ENCODE assay signal across 19 cellular contexts in the genomic region with DNA sequence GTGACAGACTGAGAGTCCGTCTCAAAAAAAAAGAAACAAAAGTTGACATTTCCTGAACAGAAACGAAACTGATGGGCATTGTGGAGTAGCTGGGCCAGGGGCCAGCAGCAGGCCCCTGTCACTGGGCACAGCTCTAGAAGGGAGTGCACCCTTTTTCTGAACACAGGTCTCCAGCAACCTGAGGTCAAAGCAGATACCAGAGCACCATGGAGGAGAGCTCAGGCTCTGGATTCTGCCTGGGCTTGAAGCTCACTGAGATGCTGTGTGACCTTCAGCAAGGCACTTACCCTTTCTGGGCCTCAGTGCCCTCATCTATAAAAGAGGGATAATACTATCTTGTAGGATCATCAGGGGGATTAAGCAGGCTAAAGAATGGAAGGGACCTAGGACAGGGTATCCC. TPM values are rescaled to one million over a fixed set of nuclear protein-coding genes. Genes with fewer than 3 reads are reported as not detected.
A peak's percentile ranks its signal among the peaks of the same experiment; 100 is the strongest.
DNase-seq lines count a peak whose midpoint lies in the region; ATAC-seq and TF ChIP-seq lines count a peak whose summit lies in the region.
"Had no signal": no experiment of that assay in that cellular context is flagged by ENCODE, and none has a peak within 500 bp of the region (broad histone marks: within the 10 kb centered on the region; RNA-seq: fewer than 3 reads in every experiment).

No MANE protein-coding gene starts in this region.

- H3K4me3 Mint-ChIP-seq in activated CD4-positive, alpha-beta T cell treated with anti-CD3 and anti-CD28 coated beads, Interleukin-2, amount 10 ng/mL, durations not matched to agents 7 days and 5 days: peak overlapping the region; percentile 39
- H3K4me3 Mint-ChIP-seq in CD4-positive, alpha-beta memory T cell: peak overlapping the region; percentile 52 to 86 (median 75)
- peak overlapping the region; percentile 17 for H3K4me3 Mint-ChIP-seq in activated T-helper 1 cell treated with anti-CD3 and anti-CD28 coated beads, Interleukin-12 subunit alpha, Interleukin-12 subunit beta, Interleukin-2, Interleukin-4 antibody, amounts not matched to agents 30 ng/mL and 10 ng/mL and 1 ng/mL, durations not matched to agents 14 hours and 24 hours and 36 hours
- peak overlapping the region; percentile 81 for H3K4me3 Mint-ChIP-seq in natural killer cell

- POLR2A ChIA-PET in activated CD4-positive, alpha-beta T cell treated with anti-CD3 and anti-CD28 coated beads, Interleukin-2, amount 10 ng/mL, durations not matched to agents 7 days and 5 days (lab: Charles Lee): no interaction called here
- POLR2A ChIA-PET in CD4-positive, alpha-beta memory T cell (lab: Charles Lee; ENCODE audit: partially characterized antibody): interaction anchor here (1.0 to 5.4 kb wide), 7 partner anchors 9 to 24 kb away, joined by 3 to 50 read pairs (median 4); no protein-coding TSS in a partner anchor

- H3K4me3 ChIP-seq in CD4-positive, alpha-beta memory T cell (ENCODE audit: low read length in 2 of 2): peak overlapping the region in 1 of 2 donors; percentile 8
- H3K4me3 ChIP-seq: right atrium auricular region had no signal

- DNase-seq in activated CD4-positive, alpha-beta T cell treated with anti-CD3 and anti-CD28 coated beads, Interleukin-2, amount 10 ng/mL, durations not matched to agents 7 days and 5 days: no peak
- no peak for DNase-seq in activated CD4-positive, alpha-beta T cell treated with anti-CD3 and anti-CD28 coated beads, Interleukin-2, amount 50 U/mL, for 48 hours
- DNase-seq in CD4-positive, alpha-beta memory T cell: no peak
- DNase-seq in activated T-helper 1 cell treated with anti-CD3 and anti-CD28 coated beads, Interleukin-12 subunit alpha, Interleukin-12 subunit beta, Interleukin-2, Interleukin-4 antibody, amounts not matched to agents 30 ng/mL and 10 ng/mL and 1 ng/mL, durations not matched to agents 14 hours and 24 hours and 36 hours (ENCODE audit: low spot score): no peak
- DNase-seq in natural killer cell (no peak), head of caudate nucleus (no peak), NCI-H128 (lab: John Stamatoyannopoulos, UW; ENCODE audit: unreplicated experiment) (no peak)
- DNase-seq in stimulated activated CD4-positive, alpha-beta T cell treated with anti-CD3 and anti-CD28 coated beads, Interleukin-1b, Interleukin-23, amount 100 ng/mL, for 48 hours: no peak
- DNase-seq: activated CD4-positive, alpha-beta T cell treated with anti-CD3 and anti-CD28 coated beads, Interleukin-2, amount 50 U/mL, for 1 hour; C1 segment of cervical spinal cord; DMS 273 treated with DMSO at 0.1 percent for 48 hours; left cardiac atrium; mesenchymal stem cell; NCI-H1105; SHP77; stimulated activated CD4-positive, alpha-beta T cell treated with anti-CD3 and anti-CD28 coated beads, Interleukin-4, amount 100 ng/mL, for 4 hours; SW 1271 had no signal

- TF ChIP-seq CTCF in natural killer cell (IDR thresholded peaks at IDR 0.05): no peak

- H3K4me1 Mint-ChIP-seq in activated CD4-positive, alpha-beta T cell treated with anti-CD3 and anti-CD28 coated beads, Interleukin-2, amount 10 ng/mL, durations not matched to agents 7 days and 5 days: peaks cover 51% of the 10 kb centered on the region
- H3K4me1 Mint-ChIP-seq in CD4-positive, alpha-beta memory T cell: peaks cover 43 to 77% (median 56%) of the 10 kb centered on the region in 4 donors
- H3K4me1 Mint-ChIP-seq in activated T-helper 1 cell treated with anti-CD3 and anti-CD28 coated beads, Interleukin-12 subunit alpha, Interleukin-12 subunit beta, Interleukin-2, Interleukin-4 antibody, amounts not matched to agents 30 ng/mL and 10 ng/mL and 1 ng/mL, durations not matched to agents 14 hours and 24 hours and 36 hours (ENCODE audit: low read depth): peaks cover 24% of the 10 kb centered on the region
- H3K4me1 Mint-ChIP-seq in natural killer cell: peaks cover 72 to 78% of the 10 kb centered on the region in 2 donors

- peaks cover 31% of the 10 kb centered on the region for H3K36me3 Mint-ChIP-seq in activated CD4-positive, alpha-beta T cell treated with anti-CD3 and anti-CD28 coated beads, Interleukin-2, amount 10 ng/mL, durations not matched to agents 7 days and 5 days (ENCODE audit: low read depth)
- H3K36me3 Mint-ChIP-seq in CD4-positive, alpha-beta memory T cell: peaks cover 12 to 20% of the 10 kb centered on the region in 2 donors
- H3K36me3 Mint-ChIP-seq in activated T-helper 1 cell treated with anti-CD3 and anti-CD28 coated beads, Interleukin-12 subunit alpha, Interleukin-12 subunit beta, Interleukin-2, Interleukin-4 antibody, amounts not matched to agents 30 ng/mL and 10 ng/mL and 1 ng/mL, durations not matched to agents 14 hours and 24 hours and 36 hours (ENCODE audit: low read depth): no peaks in the 10 kb centered on the region
- H3K36me3 Mint-ChIP-seq in natural killer cell: no peaks in the 10 kb centered on the region
- H3K36me3 Mint-ChIP-seq: type B pancreatic cell had no signal

- H3K9me3 ChIP-seq in CD4-positive, alpha-beta memory T cell (ENCODE audit: control insufficient read depth in 1 of 2, low read length in 2 of 2): no peaks in the 10 kb centered on the region
- H3K9me3 ChIP-seq: right atrium auricular region had no signal

- CTCF ChIA-PET in activated CD4-positive, alpha-beta T cell treated with anti-CD3 and anti-CD28 coated beads, Interleukin-2, amount 10 ng/mL, durations not matched to agents 7 days and 5 days (lab: Charles Lee): interaction anchor here (0.8 to 2.1 kb wide), 4 partner anchors 11 to 24 kb away, joined by 3 to 7 read pairs (median 4); no protein-coding TSS in a partner anchor
- CTCF ChIA-PET in CD4-positive, alpha-beta memory T cell (lab: Charles Lee; ENCODE audit: partially characterized antibody): interaction anchor here (5.0 to 5.7 kb wide), 3 partner anchors 12 to 21 kb away, joined by 26 to 48 read pairs (median 35); no protein-coding TSS in a partner anchor

- no peak for ATAC-seq in natural killer cell
- ATAC-seq: left cardiac atrium had no signal

- peaks cover 88% of the 10 kb centered on the region for H3K4me1 ChIP-seq in CD4-positive, alpha-beta memory T cell (ENCODE audit: insufficient read depth, low read length)

- no peaks in the 10 kb centered on the region for H3K9me3 Mint-ChIP-seq in activated CD4-positive, alpha-beta T cell treated with anti-CD3 and anti-CD28 coated beads, Interleukin-2, amount 10 ng/mL, durations not matched to agents 7 days and 5 days
- H3K9me3 Mint-ChIP-seq in CD4-positive, alpha-beta memory T cell: no peaks in the 10 kb centered on the region
- H3K9me3 Mint-ChIP-seq in activated T-helper 1 cell treated with anti-CD3 and anti-CD28 coated beads, Interleukin-12 subunit alpha, Interleukin-12 subunit beta, Interleukin-2, Interleukin-4 antibody, amounts not matched to agents 30 ng/mL and 10 ng/mL and 1 ng/mL, durations not matched to agents 14 hours and 24 hours and 36 hours: no peaks in the 10 kb centered on the region
- no peaks in the 10 kb centered on the region for H3K9me3 Mint-ChIP-seq in natural killer cell
- H3K9me3 Mint-ChIP-seq: type B pancreatic cell had no signal

- H3K27me3 Mint-ChIP-seq in activated CD4-positive, alpha-beta T cell treated with anti-CD3 and anti-CD28 coated beads, Interleukin-2, amount 10 ng/mL, durations not matched to agents 7 days and 5 days: peaks cover 10% of the 10 kb centered on the region
- H3K27me3 Mint-ChIP-seq in CD4-positive, alpha-beta memory T cell: no peaks in the 10 kb centered on the region
- peaks cover 17% of the 10 kb centered on the region for H3K27me3 Mint-ChIP-seq in activated T-helper 1 cell treated with anti-CD3 and anti-CD28 coated beads, Interleukin-12 subunit alpha, Interleukin-12 subunit beta, Interleukin-2, Interleukin-4 antibody, amounts not matched to agents 30 ng/mL and 10 ng/mL and 1 ng/mL, durations not matched to agents 14 hours and 24 hours and 36 hours (ENCODE audit: insufficient read depth)
- H3K27me3 Mint-ChIP-seq in natural killer cell (ENCODE audit: low read depth in 2 of 2): no peaks in the 10 kb centered on the region
- H3K27me3 Mint-ChIP-seq: type B pancreatic cell had no signal

- no peaks in the 10 kb centered on the region for H3K27me3 ChIP-seq in CD4-positive, alpha-beta memory T cell (ENCODE audit: insufficient read depth, low read length)
- H3K27me3 ChIP-seq: right atrium auricular region had no signal

- no peaks in the 10 kb centered on the region for H3K36me3 ChIP-seq in CD4-positive, alpha-beta memory T cell (ENCODE audit: insufficient read depth, low read length)
- H3K36me3 ChIP-seq: right atrium auricular region had no signal

- H3K27ac Mint-ChIP-seq in activated CD4-positive, alpha-beta T cell treated with anti-CD3 and anti-CD28 coated beads, Interleukin-2, amount 10 ng/mL, durations not matched to agents 7 days and 5 days: peak overlapping the region; percentile 82
- peak overlapping the region; percentile 50 to 95 (median 91) for H3K27ac Mint-ChIP-seq in CD4-positive, alpha-beta memory T cell
- no peak overlapping the region for H3K27ac Mint-ChIP-seq in activated T-helper 1 cell treated with anti-CD3 and anti-CD28 coated beads, Interleukin-12 subunit alpha, Interleukin-12 subunit beta, Interleukin-2, Interleukin-4 antibody, amounts not matched to agents 30 ng/mL and 10 ng/mL and 1 ng/mL, durations not matched to agents 14 hours and 24 hours and 36 hours
- H3K27ac Mint-ChIP-seq in natural killer cell: peak overlapping the region; percentile 84 to 89
- H3K27ac Mint-ChIP-seq: type B pancreatic cell had no signal

- H3K27ac ChIP-seq in CD4-positive, alpha-beta memory T cell (ENCODE audit: low read depth, low read length): no peak overlapping the region
- H3K27ac ChIP-seq: right atrium auricular region had no signal

- intact Hi-C loops in CD4-positive, alpha-beta memory T cell (cut with micrococcal nuclease): no loop called here
- intact Hi-C loops in activated T-helper 1 cell treated with anti-CD3 and anti-CD28 coated beads, Interleukin-12 subunit alpha, Interleukin-12 subunit beta, Interleukin-2, Interleukin-4 antibody, amounts not matched to agents 30 ng/mL and 10 ng/mL and 1 ng/mL, durations not matched to agents 14 hours and 24 hours and 36 hours (cut with micrococcal nuclease): loop anchor here (10.0 kb wide), 1 partner anchor 197 kb away; the partner anchor contains the start of genes APOBR and CLN3
- intact Hi-C loops in natural killer cell (cut with micrococcal nuclease) (no loop called here), head of caudate nucleus (cut with DNase I) (no loop called here)

RNA-seq across cellular contexts. Expression of gene SBK1, which starts 5.0 kb away (rescaled TPM):
- 10 to 100 TPM; 17.9 to 19.4 TPM for total RNA-seq in activated CD4-positive, alpha-beta T cell treated with anti-CD3 and anti-CD28 coated beads, Interleukin-2, amount 10 ng/mL, durations not matched to agents 7 days and 5 days
- total RNA-seq in CD4-positive, alpha-beta memory T cell: 10 to 100 TPM; 14.2 to 14.6 TPM
- polyA plus RNA-seq in CD4-positive, alpha-beta memory T cell: 10 to 100 TPM in 1 of 2 donors, 1 to 10 TPM in 1; 1.2 to 13.1 TPM
- total RNA-seq in activated T-helper 1 cell treated with anti-CD3 and anti-CD28 coated beads, Interleukin-12 subunit alpha, Interleukin-12 subunit beta, Interleukin-2, Interleukin-4 antibody, amounts not matched to agents 30 ng/mL and 10 ng/mL and 1 ng/mL, durations not matched to agents 14 hours and 24 hours and 36 hours: 0.73 and 0.80 TPM in 2 replicates
- total RNA-seq in natural killer cell: 10 to 100 TPM; 59.3 to 60.9 (median 59.8) TPM

Comparison
In these comparisons a context has a peak if more than half of its experiments do, and no peak if none do; other contexts are left out.
1. H3K4me3 Mint-ChIP-seq: peak in every context shown above with its lines; median percentile 81 in natural killer cell; 75 in CD4-positive, alpha-beta memory T cell; 39 in activated CD4-positive, alpha-beta T cell treated with anti-CD3 and anti-CD28 coated beads, Interleukin-2, amount 10 ng/mL, durations not matched to agents 7 days and 5 days; 17 in activated T-helper 1 cell treated with anti-CD3 and anti-CD28 coated beads, Interleukin-12 subunit alpha, Interleukin-12 subunit beta, Interleukin-2, Interleukin-4 antibody, amounts not matched to agents 30 ng/mL and 10 ng/mL and 1 ng/mL, durations not matched to agents 14 hours and 24 hours and 36 hours.